Comparison of ENCODE assay signal across 8 cellular contexts in the genomic region with DNA sequence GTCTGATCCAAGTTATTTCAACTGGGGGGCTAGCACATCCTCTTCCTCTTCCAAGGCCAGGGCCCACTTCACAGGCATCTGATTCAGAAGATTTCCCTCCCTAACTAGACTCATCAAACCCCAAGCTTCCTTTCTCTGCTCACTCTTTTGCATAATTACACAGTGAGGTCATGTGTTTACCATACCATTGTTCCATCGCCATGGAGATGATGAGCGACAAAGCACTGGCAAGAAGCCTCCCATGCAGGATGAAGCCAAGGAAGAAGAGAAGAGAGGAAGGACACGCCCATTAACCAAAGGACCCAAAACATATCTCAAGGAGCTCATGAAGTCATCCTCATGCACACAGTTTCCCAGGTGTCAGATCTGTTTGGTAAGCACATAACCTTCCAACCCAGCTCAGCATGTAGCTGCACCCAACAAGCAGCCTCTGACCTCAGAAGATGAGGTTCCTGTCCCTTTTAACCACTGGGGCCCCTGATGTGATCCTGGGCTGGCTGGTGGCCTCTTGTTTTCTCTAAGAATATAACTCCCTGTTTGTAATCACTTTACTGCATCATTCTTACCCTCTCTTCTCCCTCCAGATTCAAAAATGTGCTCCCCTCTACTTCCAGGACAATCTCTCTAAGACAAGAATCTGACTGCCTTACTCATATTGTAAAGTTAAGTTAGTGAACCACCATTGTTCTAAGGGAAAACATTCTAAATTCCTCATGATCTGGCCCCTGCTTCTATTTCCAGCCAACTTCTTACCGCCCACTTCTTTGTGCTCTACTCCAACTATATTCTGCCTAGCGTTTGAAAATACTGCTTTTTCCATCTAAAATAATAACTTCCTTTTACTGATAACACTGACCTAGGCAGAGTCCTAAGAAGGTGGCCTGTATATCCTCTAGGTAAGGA.
DNase-seq lines count a peak whose midpoint lies in the region; ATAC-seq and TF ChIP-seq lines count a peak whose summit lies in the region.

No MANE protein-coding gene starts in this region.

- POLR2A ChIA-PET in IMR-90 (lab: Charles Lee; ENCODE audit: unreplicated experiment): no interaction called here

- BruUV-seq in IMR-90 (replicated peaks; lab: Mats Ljungman, UMichigan): no TSS peak

- H3K56ac ChIP-seq in IMR-90 (ENCODE audit: extremely low read depth, insufficient read depth, low read length): no peak overlapping the region

- H2AK9ac ChIP-seq in IMR-90 (replicated peaks; ENCODE audit: low read depth, low read length, poor library complexity): no peak overlapping the region

- no peak overlapping the region for H3K4me2 ChIP-seq in IMR-90 (ENCODE audit: low read depth, low read length)

- no peaks in the 10 kb centered on the region for H4K20me1 ChIP-seq in IMR-90 (ENCODE audit: insufficient read depth, low read length)

- peak overlapping the region; percentile 66 for H3K4ac ChIP-seq in IMR-90 (ENCODE audit: low read depth, low read length)

- H4K5ac ChIP-seq in IMR-90 (ENCODE audit: low read depth, low read length): no peak overlapping the region

- H3K27ac ChIP-seq in IMR-90 (ENCODE audit: insufficient read depth, low read length): peak overlapping the region; percentile 55; the same call in 1 of the 2 replicates

- no peak overlapping the region for H3K4me3 ChIP-seq in AG09309 (ENCODE audit: control insufficient read depth, low read depth, low read length)
- H3K4me3 ChIP-seq in IMR-90 (ENCODE audit: insufficient read depth, low read depth, low read length): no peak overlapping the region

- TF ChIP-seq CTCF in AG09309 (IDR thresholded peaks at IDR 0.05; ENCODE audit: control insufficient read depth, insufficient read depth, low read depth, low read length, missing control alignments) (no peak), IMR-90 (conservative IDR thresholded peaks at IDR 0.05; ENCODE audit: low read depth, low read length) (no peak)

- 0 out of 2 replicates have a peak overlapping the region, but pooled peaks have one; percentile 34 for H3K14ac ChIP-seq in IMR-90 (replicated peaks; ENCODE audit: low read depth, low read length)

- no peak; the same call in 1 of the 2 replicates for TF ChIP-seq RAD21 in IMR-90 (IDR thresholded peaks at IDR 0.05; ENCODE audit: low read length)

- intact Hi-C loops in IMR-90 (cut with micrococcal nuclease): no loop called here

- H4K91ac ChIP-seq in IMR-90 (ENCODE audit: insufficient read depth, low read depth, low read length): 0 out of 2 replicates have a peak overlapping the region, but pooled peaks have one; percentile 35

- no peak overlapping the region for H3K23ac ChIP-seq in IMR-90 (ENCODE audit: low read depth, low read length)

- H2AK5ac ChIP-seq in IMR-90 (ENCODE audit: low read depth, low read length): peak overlapping the region; percentile 3; the same call in 1 of the 2 replicates

- no peak overlapping the region for H3K9ac ChIP-seq in IMR-90 (ENCODE audit: low read depth, low read length)

- H2BK120ac ChIP-seq in IMR-90 (ENCODE audit: low read depth, low read length): peak overlapping the region; percentile 89

- no CpG with 5 or more reads among the region's 5 CpGs for WGBS in IMR-90 (ENCODE audit: extremely low coverage in 2 of 2, insufficient read length in 1 of 2), 2 experiments

- ATAC-seq in IMR-90 (ENCODE audit: low read depth) (peak; percentile 83), HG02884 (IDR thresholded peaks at IDR 0.05; ENCODE audit: unreplicated experiment) (no peak), HG03280 (IDR thresholded peaks at IDR 0.05; ENCODE audit: unreplicated experiment) (no peak), HG03139 (IDR thresholded peaks at IDR 0.05; ENCODE audit: unreplicated experiment) (no peak)

- H2BK5ac ChIP-seq in IMR-90 (ENCODE audit: low read depth, low read length, poor library complexity, severe bottlenecking): peak overlapping the region; percentile 68

- H3K36me3 ChIP-seq in IMR-90 (ENCODE audit: control insufficient read depth, insufficient read depth, low read length): no peaks in the 10 kb centered on the region

- peaks cover 8% of the 10 kb centered on the region for H3K4me1 ChIP-seq in IMR-90 (ENCODE audit: control insufficient read depth, insufficient read depth, low read length)

- in situ Hi-C loops in IMR-90 (cut with MboI; ENCODE audit: low sequenced_read_pairs): no loop called here

- no peak overlapping the region for H3K18ac ChIP-seq in IMR-90 (ENCODE audit: low read depth, low read length)

- no peaks in the 10 kb centered on the region for H3K79me1 ChIP-seq in IMR-90 (ENCODE audit: low read depth in 1 of 2, low read length in 2 of 2)

- peak overlapping the region in 1 of 2 experiments; percentile 59; a peak in 2 of 4 replicates for H4K8ac ChIP-seq in IMR-90 (ENCODE audit: low read depth in 2 of 2, low read length in 2 of 2)

- peak overlapping the region; percentile 64 for H2AFZ ChIP-seq in IMR-90 (replicated peaks; ENCODE audit: low read length, poor library complexity)

- peak; percentile 89 for DNase-seq in AG09309 (ENCODE audit: low read depth)
- peak; percentile 98 for DNase-seq in IMR-90
- peak; percentile 84 for DNase-seq in amniotic stem cell (lab: John Stamatoyannopoulos, UW)
- DNase-seq in iPS-NIHi11 (ENCODE audit: low spot score): peak; percentile 74
- DNase-seq in NCI-H187 (lab: John Stamatoyannopoulos, UW): no peak

- dilution Hi-C loops in IMR-90 (cut with HindIII; ENCODE audit: low sequenced_read_pairs, unreplicated experiment): no loop called here

- peak; percentile 29; the same call in 1 of the 2 replicates for TF ChIP-seq POLR2A in IMR-90 (IDR thresholded peaks at IDR 0.05; ENCODE audit: low read depth, low read length)

- CTCF ChIA-PET in IMR-90 (lab: Yijun Ruan, JAX): no interaction called here

- peak overlapping the region; percentile 58; the same call in 1 of the 2 replicates for H2BK20ac ChIP-seq in IMR-90 (ENCODE audit: low read depth, low read length)

- no peaks in the 10 kb centered on the region for H3K27me3 ChIP-seq in IMR-90 (ENCODE audit: control insufficient read depth, insufficient read depth, low read length)

- peaks cover 2% of the 10 kb centered on the region; the same call in 1 of the 2 replicates for H3K9me1 ChIP-seq in IMR-90 (ENCODE audit: insufficient read depth, low read length)

- no peaks in the 10 kb centered on the region for H3K9me3 ChIP-seq in IMR-90 (ENCODE audit: control insufficient read depth, insufficient read depth, low read length)

- peak overlapping the region; percentile 41; the same call in 1 of the 3 replicates for H2BK15ac ChIP-seq in IMR-90 (ENCODE audit: low read depth, low read length)

TF ChIP-seq in IMR-90, 13 proteins besides CTCF, POLR2A, EP300 and RAD21:
- TF ChIP-seq CEBPB (IDR thresholded peaks at IDR 0.05; ENCODE audit: low read depth, low read length): peak; percentile 45; the same call in 1 of the 2 replicates
- TF ChIP-seq FOS (IDR thresholded peaks at IDR 0.05; ENCODE audit: low read depth, low read length): peak; percentile 50
- TF ChIP-seq MXI1 (IDR thresholded peaks at IDR 0.05; ENCODE audit: borderline replicate concordance, low read depth, low read length): no peak
- peak; percentile 84 for TF ChIP-seq RCOR1 (IDR thresholded peaks at IDR 0.05; ENCODE audit: insufficient replicate concordance, low read length)

Comparison
In these comparisons a context has a peak if more than half of its experiments do, and no peak if none do; other contexts are left out.
1. DNase-seq: peak in AG09309 (single experiment), IMR-90 (single experiment), amniotic stem cell (single experiment) and iPS-NIHi11 (single experiment); none in NCI-H187 (0 of 2).